Comparison of ENCODE assay signal across 8 cellular contexts in the genomic region with DNA sequence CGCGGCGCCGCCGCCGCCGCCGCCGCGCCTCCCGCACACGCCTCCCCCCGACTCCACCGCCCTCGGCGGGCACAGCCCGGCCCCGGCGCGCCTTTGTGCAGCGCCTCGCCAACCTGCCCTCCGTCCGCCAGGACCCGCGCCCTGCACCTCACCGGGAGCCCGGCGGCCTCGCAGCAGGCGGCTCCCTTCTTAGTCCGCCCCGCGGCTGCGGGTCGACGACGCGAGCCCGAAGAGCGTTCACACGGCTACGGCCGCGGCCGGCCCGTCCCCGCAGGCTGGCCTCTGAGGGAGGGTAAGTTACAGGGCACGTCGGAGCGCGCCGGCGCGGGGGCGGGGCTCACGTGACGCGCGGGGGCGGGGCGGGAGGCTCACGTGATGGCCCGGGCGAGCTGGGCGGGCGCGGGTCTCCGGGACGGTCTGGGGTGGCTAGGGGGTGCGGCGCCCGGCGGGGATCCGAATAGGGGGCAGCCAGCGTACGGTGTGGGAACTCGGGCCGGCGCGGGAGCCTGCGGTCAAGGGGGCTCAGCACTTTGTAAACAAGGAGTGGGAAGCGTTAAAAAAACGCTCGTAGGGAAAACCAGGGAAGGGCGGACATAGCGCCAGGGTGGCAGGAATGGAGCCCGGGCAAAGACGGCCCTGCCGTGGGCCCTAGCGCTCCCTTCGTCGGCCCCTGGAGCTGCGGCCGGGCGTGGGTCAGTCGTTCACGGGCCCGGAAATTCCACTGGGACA. TPM values are rescaled to one million over a fixed set of nuclear protein-coding genes. Genes with fewer than 3 reads are reported as not detected.
DNase-seq lines count a peak whose midpoint lies in the region; ATAC-seq and TF ChIP-seq lines count a peak whose summit lies in the region.

A gene with protein sequence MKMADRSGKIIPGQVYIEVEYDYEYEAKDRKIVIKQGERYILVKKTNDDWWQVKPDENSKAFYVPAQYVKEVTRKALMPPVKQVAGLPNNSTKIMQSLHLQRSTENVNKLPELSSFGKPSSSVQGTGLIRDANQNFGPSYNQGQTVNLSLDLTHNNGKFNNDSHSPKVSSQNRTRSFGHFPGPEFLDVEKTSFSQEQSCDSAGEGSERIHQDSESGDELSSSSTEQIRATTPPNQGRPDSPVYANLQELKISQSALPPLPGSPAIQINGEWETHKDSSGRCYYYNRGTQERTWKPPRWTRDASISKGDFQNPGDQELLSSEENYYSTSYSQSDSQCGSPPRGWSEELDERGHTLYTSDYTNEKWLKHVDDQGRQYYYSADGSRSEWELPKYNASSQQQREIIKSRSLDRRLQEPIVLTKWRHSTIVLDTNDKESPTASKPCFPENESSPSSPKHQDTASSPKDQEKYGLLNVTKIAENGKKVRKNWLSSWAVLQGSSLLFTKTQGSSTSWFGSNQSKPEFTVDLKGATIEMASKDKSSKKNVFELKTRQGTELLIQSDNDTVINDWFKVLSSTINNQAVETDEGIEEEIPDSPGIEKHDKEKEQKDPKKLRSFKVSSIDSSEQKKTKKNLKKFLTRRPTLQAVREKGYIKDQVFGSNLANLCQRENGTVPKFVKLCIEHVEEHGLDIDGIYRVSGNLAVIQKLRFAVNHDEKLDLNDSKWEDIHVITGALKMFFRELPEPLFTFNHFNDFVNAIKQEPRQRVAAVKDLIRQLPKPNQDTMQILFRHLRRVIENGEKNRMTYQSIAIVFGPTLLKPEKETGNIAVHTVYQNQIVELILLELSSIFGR (minus strand): TSS at position 301 of the 729 bp plus-strand sequence. CDS start 19,976 bp downstream, outside the sequence.

- ATAC-seq in GM21423 (IDR thresholded peaks at IDR 0.05; ENCODE audit: unreplicated experiment), result peak; percentile 72
- peak; percentile 81 for ATAC-seq in stimulated activated naive CD8-positive, alpha-beta T cell treated with anti-CD3 and anti-CD28 coated beads, Interleukin-15, amount 100 ng/mL, for 72 hours

- H3K27ac Mint-ChIP-seq in neural crest cell (ENCODE audit: unreplicated experiment), result peak within 1 kb of the TSS; percentile 96
- H3K27ac Mint-ChIP-seq in stimulated activated naive CD8-positive, alpha-beta T cell treated with anti-CD3 and anti-CD28 coated beads, Interleukin-15, amount 100 ng/mL, for 72 hours, result peak within 1 kb of the TSS; percentile 86 to 95

- DNase-seq in DMS53 (lab: John Stamatoyannopoulos, UW) (peak; percentile 95), RWPE1 (ENCODE audit: low spot score) (peak; percentile 73), foreskin fibroblast (peak; percentile 79 to 95), neural crest cell (ENCODE audit: low read depth, low spot score) (peak; percentile 92)
- DNase-seq in activated gamma-delta T cell treated with anti-CD3 and anti-CD28 coated beads, Interleukin-2, amount 50 U/mL, for 16 hours (ENCODE audit: low read depth), result peak; percentile 77
- DNase-seq in stimulated activated naive CD8-positive, alpha-beta T cell treated with anti-CD3 and anti-CD28 coated beads, Interleukin-15, amount 100 ng/mL, for 72 hours, result peak; percentile 74 to 85

- TF ChIP-seq CTCF in RWPE1 (conservative IDR thresholded peaks at IDR 0.05; ENCODE audit: low read depth) (no peak), foreskin fibroblast (IDR thresholded peaks at IDR 0.05; ENCODE audit: low read depth, low read length) (no peak), neural crest cell (conservative IDR thresholded peaks at IDR 0.05) (no peak)

- CTCF ChIA-PET in RWPE1 (lab: Yijun Ruan, JAX), result interaction anchor here (1.3 kb wide), 1 partner anchor 66 kb away, joined by 3 read pairs; no protein-coding TSS in a partner anchor

- H3K9ac ChIP-seq in HUES64 (ENCODE audit: low read depth, low read length), result peak within 1 kb of the TSS; percentile 96

- H3K9me3 Mint-ChIP-seq in neural crest cell, result no peaks in the 10 kb centered on the region
- no peaks in the 10 kb centered on the region for H3K9me3 Mint-ChIP-seq in stimulated activated naive CD8-positive, alpha-beta T cell treated with anti-CD3 and anti-CD28 coated beads, Interleukin-15, amount 100 ng/mL, for 72 hours

- H3K36me3 Mint-ChIP-seq in neural crest cell (ENCODE audit: low read depth), result peaks cover 4% of the 10 kb centered on the region

- H3K27me3 ChIP-seq in HUES64 (ENCODE audit: insufficient read depth, low read length), result no peaks in the 10 kb centered on the region

- H3K27me3 Mint-ChIP-seq in neural crest cell (ENCODE audit: low read depth), result no peaks in the 10 kb centered on the region
- no peaks in the 10 kb centered on the region for H3K27me3 Mint-ChIP-seq in stimulated activated naive CD8-positive, alpha-beta T cell treated with anti-CD3 and anti-CD28 coated beads, Interleukin-15, amount 100 ng/mL, for 72 hours

- H3K9me3 ChIP-seq in HUES64 (ENCODE audit: insufficient read depth, low read depth, low read length), result 0 out of 2 replicates have a peak, but pooled peaks cover 2% of the 10 kb centered on the region

- peaks cover 27% of the 10 kb centered on the region for H3K4me1 ChIP-seq in HUES64 (ENCODE audit: insufficient read depth, low read length)

- no peaks in the 10 kb centered on the region for H3K36me3 ChIP-seq in HUES64 (ENCODE audit: insufficient read depth, low read length)

- H3K4me1 Mint-ChIP-seq in neural crest cell, result peaks cover 35% of the 10 kb centered on the region
- peaks cover 55% of the 10 kb centered on the region for H3K4me1 Mint-ChIP-seq in stimulated activated naive CD8-positive, alpha-beta T cell treated with anti-CD3 and anti-CD28 coated beads, Interleukin-15, amount 100 ng/mL, for 72 hours

- under 1% methylated on average over 99 of the region's 99 CpGs for WGBS in HUES64

- peak within 1 kb of the TSS; percentile 92 for H3K4me3 Mint-ChIP-seq in neural crest cell
- peak within 1 kb of the TSS; percentile 93 to 96 for H3K4me3 Mint-ChIP-seq in stimulated activated naive CD8-positive, alpha-beta T cell treated with anti-CD3 and anti-CD28 coated beads, Interleukin-15, amount 100 ng/mL, for 72 hours

- peak within 1 kb of the TSS; percentile 98 for H3K27ac ChIP-seq in HUES64 (ENCODE audit: low read depth, low read length)
- peak within 1 kb of the TSS; percentile 89 for H3K27ac ChIP-seq in RWPE1

- H3K4me3 ChIP-seq in HUES64 (ENCODE audit: low read length), result peak within 1 kb of the TSS; percentile 90
- H3K4me3 ChIP-seq in foreskin fibroblast (ENCODE audit: low read depth in 1 of 2, low read length in 2 of 2), result peak within 1 kb of the TSS; percentile 78 to 91

- POLR2A ChIA-PET in RWPE1 (lab: Yijun Ruan, JAX; ENCODE audit: low non-redundant PET), result interaction anchor here (0.6 kb wide), 1 partner anchor 37 kb away, joined by 3 read pairs; no protein-coding TSS in a partner anchor

RNA-seq across cellular contexts. Expression of the gene that starts here (rescaled TPM):
- 24.3 TPM for polyA plus RNA-seq in HUES64 (2013, experiment 1 of 2)
- 26.6 TPM for polyA plus RNA-seq in HUES64 (2013, experiment 2 of 2)
- total RNA-seq in neural crest cell, result 33.0 and 33.2 TPM in 2 replicates

Comparison
In these comparisons a context has a peak if more than half of its experiments do, and no peak if none do; other contexts are left out.
1. Peak in every context shown above with its lines: DNase-seq, ATAC-seq, H3K4me3 ChIP-seq and H3K27ac ChIP-seq.